Comparison of ENCODE assay signal across 9 cellular contexts in genomic region chr4:81493895-81494490, GRCh38.
DNase-seq lines count a peak whose midpoint lies in the region; ATAC-seq and TF ChIP-seq lines count a peak whose summit lies in the region.
"Had no signal": no experiment of that assay in that cellular context is flagged by ENCODE, and none has a peak within 500 bp of the region (broad histone marks: within the 10 kb centered on the region; RNA-seq: fewer than 3 reads in every experiment).

No MANE protein-coding gene starts in this region.

- no peak for TF ChIP-seq CTCF in SU-DHL-6 (IDR thresholded peaks at IDR 0.05; ENCODE audit: insufficient read depth, low read length, poor library complexity, severe bottlenecking)

- no peak overlapping the region for H2AFZ ChIP-seq in SU-DHL-6 (ENCODE audit: low read depth, low read length, severe bottlenecking)

- H3K36me3 ChIP-seq in SU-DHL-6 (ENCODE audit: low read length) (no peaks in the 10 kb centered on the region), mucosa of stomach (ENCODE audit: control insufficient read depth, insufficient read depth, low read length) (no peaks in the 10 kb centered on the region)

- H3K9me2 ChIP-seq in SU-DHL-6 (replicated peaks; ENCODE audit: insufficient read depth, low read length), result no peaks in the 10 kb centered on the region

- no peaks in the 10 kb centered on the region; the same call in 1 of the 2 replicates for H3F3A ChIP-seq in SU-DHL-6 (ENCODE audit: insufficient read depth)

- no peak for DNase-seq in effector CD8-positive, alpha-beta T cell (lab: John Stamatoyannopoulos, UW)
- DNase-seq in COR-L47 (lab: John Stamatoyannopoulos, UW), result no peak
- DNase-seq in activated CD4-positive, CD25-positive, alpha-beta regulatory T cell treated with anti-CD3 and anti-CD28 coated beads, Interleukin-2, amount 50 U/mL, for 72 hours, result no peak

- H3K27ac ChIP-seq in SU-DHL-6 (ENCODE audit: low read depth, low read length), result no peak overlapping the region

- H3K27me3 ChIP-seq in SU-DHL-6 (ENCODE audit: low read length), result no peaks in the 10 kb centered on the region
- H3K27me3 ChIP-seq in mucosa of stomach (ENCODE audit: control insufficient read depth, insufficient read depth, low read length), result no peaks in the 10 kb centered on the region

- H3K4me1 ChIP-seq in mucosa of stomach (ENCODE audit: control insufficient read depth, insufficient read depth, low read length), result peaks cover 5% of the 10 kb centered on the region

- no peaks in the 10 kb centered on the region for H3K79me2 ChIP-seq in SU-DHL-6 (ENCODE audit: insufficient read depth, low read length)

- no peaks in the 10 kb centered on the region for H4K20me1 ChIP-seq in SU-DHL-6 (ENCODE audit: low read depth, low read length)

- no peak overlapping the region for H3K4me3 ChIP-seq in SU-DHL-6 (ENCODE audit: insufficient read depth, low read length, poor library complexity, severe bottlenecking)
- H3K4me3 ChIP-seq in mucosa of stomach (ENCODE audit: low read length), result no peak overlapping the region
- H3K4me3 ChIP-seq: K562 had no signal

- no peaks in the 10 kb centered on the region for H3K9me3 ChIP-seq in SU-DHL-6 (ENCODE audit: insufficient read depth, low read length)
- no peaks in the 10 kb centered on the region for H3K9me3 ChIP-seq in mucosa of stomach (ENCODE audit: control insufficient read depth, low read length)

- peak; percentile 84 for ATAC-seq in GM18868 (IDR thresholded peaks at IDR 0.05; ENCODE audit: unreplicated experiment)
- peak; percentile 82 for ATAC-seq in HG02798 (IDR thresholded peaks at IDR 0.05; ENCODE audit: poor library complexity, unreplicated experiment)
- no peak for ATAC-seq in HG02840 (IDR thresholded peaks at IDR 0.05; ENCODE audit: low FRiP score, unreplicated experiment)
- ATAC-seq: K562 had no signal

- H3K4me2 ChIP-seq in SU-DHL-6 (ENCODE audit: low read depth, low read length, poor library complexity, severe bottlenecking), result peak overlapping the region; percentile 36

- H3K9ac ChIP-seq in SU-DHL-6 (ENCODE audit: low read length) (no peak overlapping the region), mucosa of stomach (ENCODE audit: low read length) (peak overlapping the region; percentile 61)
